8 cellular contexts compared by ENCODE assay signal in genomic region chr7:74606101-74606908, GRCh38. TPM values are rescaled to one million over a fixed set of nuclear protein-coding genes. Genes with fewer than 3 reads are reported as not detected.
DNase-seq lines count a peak whose midpoint lies in the region; ATAC-seq and TF ChIP-seq lines count a peak whose summit lies in the region.

No MANE protein-coding gene starts in this region.

- peak; percentile 94 to 98 for ATAC-seq in activated T-cell treated with anti-CD3 and anti-CD28 coated beads, Interleukin-2, amount 50 U/mL, for 72 hours (replicated peaks in 1 of 2)
- ATAC-seq in upper lobe of left lung (ENCODE audit: low FRiP score in 2 of 2) (peak; percentile 68 to 78), HG02623 (IDR thresholded peaks at IDR 0.05; ENCODE audit: unreplicated experiment) (no peak)

- H3K4me1 Mint-ChIP-seq in activated T-cell treated with anti-CD3 and anti-CD28 coated beads, Interleukin-2, amount 50 U/mL, for 72 hours (ENCODE audit: low read depth) = peaks cover 20% of the 10 kb centered on the region
- H3K4me1 Mint-ChIP-seq in neural progenitor cell = peaks cover 6% of the 10 kb centered on the region

- peak; percentile 51 for TF ChIP-seq CTCF in 22Rv1 (IDR thresholded peaks at IDR 0.05)
- peak; percentile 20 for TF ChIP-seq CTCF in neural progenitor cell (IDR thresholded peaks at IDR 0.05)
- no peak for TF ChIP-seq CTCF in upper lobe of left lung (IDR thresholded peaks at IDR 0.05)

- peak overlapping the region; percentile 78 to 81 for H3K4me3 Mint-ChIP-seq in activated T-cell treated with anti-CD3 and anti-CD28 coated beads, Interleukin-2, amount 50 U/mL, for 72 hours
- peak overlapping the region; percentile 50 for H3K4me3 Mint-ChIP-seq in neural progenitor cell

- no peaks in the 10 kb centered on the region for H3K9me3 Mint-ChIP-seq in activated T-cell treated with anti-CD3 and anti-CD28 coated beads, Interleukin-2, amount 50 U/mL, for 72 hours
- H3K9me3 Mint-ChIP-seq in neural progenitor cell = no peaks in the 10 kb centered on the region

- TF ChIP-seq EP300 in upper lobe of left lung (IDR thresholded peaks at IDR 0.05) = no peak

- no peak overlapping the region for H2AFZ ChIP-seq in neural progenitor cell (replicated peaks)

- H3K4me1 ChIP-seq in neural progenitor cell (peaks cover 4% of the 10 kb centered on the region), upper lobe of left lung (peaks cover 11 to 26% (median 18%) of the 10 kb centered on the region in 4 donors)

- peaks cover 21% of the 10 kb centered on the region for H3F3A ChIP-seq in neural progenitor cell (ENCODE audit: low read depth)

- no peaks in the 10 kb centered on the region for H3K27me3 Mint-ChIP-seq in activated T-cell treated with anti-CD3 and anti-CD28 coated beads, Interleukin-2, amount 50 U/mL, for 72 hours (ENCODE audit: low read depth)
- H3K27me3 Mint-ChIP-seq in neural progenitor cell (ENCODE audit: insufficient read depth, low read depth) = peaks cover 9% of the 10 kb centered on the region

- TF ChIP-seq POLR2A in GM19099 (IDR thresholded peaks at IDR 0.05; ENCODE audit: extremely low read depth, insufficient read length, low read depth) (peak; percentile 48), upper lobe of left lung (IDR thresholded peaks at IDR 0.05) (peak in 1 of 4 donors; percentile 32)

- H3K79me2 ChIP-seq in neural progenitor cell (ENCODE audit: low read depth) = no peaks in the 10 kb centered on the region

- peak; percentile 21 for DNase-seq in NCI-H460 (ENCODE audit: extremely low read depth, low read depth)
- peak; percentile 66 to 69 for DNase-seq in activated T-cell treated with anti-CD3 and anti-CD28 coated beads, Interleukin-2, amount 50 U/mL, for 72 hours
- peak; percentile 31 for DNase-seq in fibroblast of gingiva (ENCODE audit: low read depth)
- DNase-seq in neural progenitor cell (ENCODE audit: low spot score) = peak; percentile 49
- DNase-seq in upper lobe of left lung = peak; percentile 64 to 91

- H3K4me2 ChIP-seq in neural progenitor cell = peak overlapping the region; percentile 75

- no peak overlapping the region for H3K9ac ChIP-seq in neural progenitor cell

- no peaks in the 10 kb centered on the region for H4K20me1 ChIP-seq in neural progenitor cell (ENCODE audit: low read depth)

- no peaks in the 10 kb centered on the region for H3K27me3 ChIP-seq in neural progenitor cell
- no peaks in the 10 kb centered on the region for H3K27me3 ChIP-seq in upper lobe of left lung

- no peak overlapping the region for H3K27ac Mint-ChIP-seq in activated T-cell treated with anti-CD3 and anti-CD28 coated beads, Interleukin-2, amount 50 U/mL, for 72 hours
- no peak overlapping the region for H3K27ac Mint-ChIP-seq in neural progenitor cell

- H3K27ac ChIP-seq in 22Rv1 (peak overlapping the region; percentile 68), neural progenitor cell (no peak overlapping the region), upper lobe of left lung (peak overlapping the region; percentile 49 to 87 (median 78))

- 7 to 8% methylated on average over 22 to 24 of the region's 51 CpGs for WGBS in upper lobe of left lung, 2 donors

- H3K36me3 Mint-ChIP-seq in activated T-cell treated with anti-CD3 and anti-CD28 coated beads, Interleukin-2, amount 50 U/mL, for 72 hours (ENCODE audit: insufficient read depth in 2 of 2) = no peaks in the 10 kb centered on the region
- peaks cover 5% of the 10 kb centered on the region for H3K36me3 Mint-ChIP-seq in neural progenitor cell

- H3K4me3 ChIP-seq in neural progenitor cell (peak overlapping the region; percentile 36), upper lobe of left lung (peak overlapping the region; percentile 24 to 59 (median 49))

- H3K36me3 ChIP-seq in neural progenitor cell (no peaks in the 10 kb centered on the region), upper lobe of left lung (peaks cover 0 to 6% (median under 1%) of the 10 kb centered on the region in 4 donors)

- H3K9me3 ChIP-seq in neural progenitor cell (ENCODE audit: low read depth) = no peaks in the 10 kb centered on the region
- no peaks in the 10 kb centered on the region for H3K9me3 ChIP-seq in upper lobe of left lung

RNA-seq across cellular contexts. Expression of gene GTF2I, which starts 51.2 kb away (rescaled TPM):
- 56.6 and 58.4 TPM in 2 replicates for total RNA-seq in NCI-H460 (2014; rRNA removed; shearing (Covaris generic))
- polyA plus RNA-seq in NCI-H460 (2014; cell fraction: nucleus; rRNA removed) = 62.4 and 110 TPM in 2 replicates
- total RNA-seq in activated T-cell treated with anti-CD3 and anti-CD28 coated beads, Interleukin-2, amount 50 U/mL, for 72 hours = 100 to 1,000 TPM; 118 to 121 TPM
- 256 and 310 TPM in 2 replicates for total RNA-seq in neural progenitor cell (ENCODE audit: low replicate concordance)
- total RNA-seq in upper lobe of left lung = 100 to 1,000 TPM; 138 to 506 (median 219) TPM

Comparison
In these comparisons a context has a peak if more than half of its experiments do, and no peak if none do; other contexts are left out.
1. CTCF ChIP-seq: peak in 22Rv1 (single experiment) and neural progenitor cell (single experiment); none in upper lobe of left lung (0 of 6).
2. DNase-seq: peak in every context shown above with its lines; median percentile 78 in upper lobe of left lung; 68 in activated T-cell treated with anti-CD3 and anti-CD28 coated beads, Interleukin-2, amount 50 U/mL, for 72 hours; 49 in neural progenitor cell; 31 in fibroblast of gingiva; 21 in NCI-H460.